Comparison of ENCODE assay signal across 10 cellular contexts in genomic region chr2:128347701-128348504, GRCh38. TPM values are rescaled to one million over a fixed set of nuclear protein-coding genes. Genes with fewer than 3 reads are reported as not detected.
DNase-seq lines count a peak whose midpoint lies in the region; ATAC-seq, FAIRE-seq and TF ChIP-seq lines count a peak whose summit lies in the region.
"Had no signal": no experiment of that assay in that cellular context is flagged by ENCODE, and none has a peak within 500 bp of the region (broad histone marks: within the 10 kb centered on the region; RNA-seq: fewer than 3 reads in every experiment).

No MANE protein-coding gene starts in this region.

- H3K27ac ChIP-seq in A549 = no peak overlapping the region
- H3K27ac ChIP-seq in esophagus muscularis mucosa (replicated peaks in 1 of 4) = peak overlapping the region; percentile 68 to 82 (median 76)
- H3K27ac ChIP-seq in muscle layer of duodenum (ENCODE audit: low read length) = peak overlapping the region; percentile 31

- H3K9me3 ChIP-seq in A549 = no peaks in the 10 kb centered on the region
- H3K9me3 ChIP-seq in esophagus muscularis mucosa = peaks cover 0 to 8% (median 5%) of the 10 kb centered on the region in 4 donors
- H3K9me3 ChIP-seq in muscle layer of duodenum (ENCODE audit: control insufficient read depth in 1 of 2, low read length in 2 of 2) = peaks cover 7 to 11% of the 10 kb centered on the region in 2 donors

- TF ChIP-seq CTCF in A549 (IDR thresholded peaks at IDR 0.05) = no peak
- TF ChIP-seq CTCF in esophagus muscularis mucosa (IDR thresholded peaks at IDR 0.05) = no peak

- H3K4me3 ChIP-seq in A549 = no peak overlapping the region
- no peak overlapping the region for H3K4me3 ChIP-seq in esophagus muscularis mucosa
- H3K4me3 ChIP-seq in muscle layer of duodenum (ENCODE audit: low read depth in 1 of 2, low read length in 2 of 2) = peak overlapping the region in 1 of 2 donors; percentile 6

- no peaks in the 10 kb centered on the region for H3K4me1 Mint-ChIP-seq in activated T-helper 17 cell treated with anti-CD3 and anti-CD28 coated beads, Interleukin-2, amount 50 U/mL, for 72 hours
- H3K4me1 Mint-ChIP-seq: CD4-positive, alpha-beta memory T cell had no signal

- ATAC-seq in A549 (peak; percentile 27 to 45; a peak in 2 of 6 replicates), GM21515 (IDR thresholded peaks at IDR 0.05; ENCODE audit: unreplicated experiment) (no peak)
- no peak for ATAC-seq in activated T-helper 17 cell treated with anti-CD3 and anti-CD28 coated beads, Interleukin-2, amount 50 U/mL, for 72 hours (replicated peaks)

- POLR2A ChIA-PET in A549 (lab: Yijun Ruan, JAX) = no interaction called here

- 69% methylated on average over 16 of the region's 16 CpGs for WGBS in A549 (ENCODE audit: missing lambda C conversion rate)
- WGBS in esophagus muscularis mucosa = 37% methylated on average over 13 of the region's 16 CpGs

- TF ChIP-seq EP300 in A549 (IDR thresholded peaks at IDR 0.05) = no peak
- peak; percentile 57 for TF ChIP-seq EP300 in esophagus muscularis mucosa (IDR thresholded peaks at IDR 0.05)

- H3K9me3 Mint-ChIP-seq in activated T-helper 17 cell treated with anti-CD3 and anti-CD28 coated beads, Interleukin-2, amount 50 U/mL, for 72 hours = peaks cover 7% of the 10 kb centered on the region

- no peaks in the 10 kb centered on the region for H3K27me3 Mint-ChIP-seq in activated T-helper 17 cell treated with anti-CD3 and anti-CD28 coated beads, Interleukin-2, amount 50 U/mL, for 72 hours

- H3K4me1 ChIP-seq in A549 (no peaks in the 10 kb centered on the region), esophagus muscularis mucosa (peaks cover 21 to 38% (median 37%) of the 10 kb centered on the region in 4 donors), muscle layer of duodenum (ENCODE audit: control insufficient read depth in 1 of 2, insufficient read depth in 2 of 2, low read length in 2 of 2) (peaks cover 10 to 16% of the 10 kb centered on the region in 2 donors)

- no peak overlapping the region for H3K27ac Mint-ChIP-seq in activated T-helper 17 cell treated with anti-CD3 and anti-CD28 coated beads, Interleukin-2, amount 50 U/mL, for 72 hours
- H3K27ac Mint-ChIP-seq: T-helper 1 cell treated with Interleukin-12 subunit alpha and Interleukin-12 subunit beta and Interleukin-4 antibody, amounts not matched to agents 30 μg/mL and 1 μg/mL, for 36 hours had no signal

- CTCF ChIA-PET in A549 (lab: Yijun Ruan, JAX) = interaction anchor here (0.6 kb wide), 1 partner anchor 340 kb away, joined by 3 read pairs; no protein-coding TSS in a partner anchor

- H3K27me3 ChIP-seq in esophagus muscularis mucosa (no peaks in the 10 kb centered on the region), muscle layer of duodenum (ENCODE audit: low read depth, low read length) (no peaks in the 10 kb centered on the region)

- TF ChIP-seq POLR2A in A549 (IDR thresholded peaks at IDR 0.05; ENCODE audit: low read length) (no peak), esophagus muscularis mucosa (IDR thresholded peaks at IDR 0.05; ENCODE audit: low read depth) (no peak)

- intact Hi-C loops in esophagus muscularis mucosa (cut with DNase I) = no loop called here

- no peak for DNase-seq in A549 (ENCODE audit: low read depth in 1 of 2, low spot score in 1 of 2)
- DNase-seq in NCI-H345 (lab: John Stamatoyannopoulos, UW) = peak; percentile 45
- DNase-seq in esophagus muscularis mucosa (ENCODE audit: extremely low spot score) = peak; percentile 92
- DNase-seq in stimulated activated CD4-positive, alpha-beta T cell treated with anti-CD3 and anti-CD28 coated beads, Interleukin-4, amount 100 ng/mL, for 1 hour = no peak
- no peak for DNase-seq in NCI-H146 treated with DMSO at 0.1 percent for 48 hours (lab: John Stamatoyannopoulos, UW; ENCODE audit: unreplicated experiment)

- no peak for TF ChIP-seq RAD21 in A549 (conservative IDR thresholded peaks at IDR 0.05 in 1 of 2, IDR thresholded peaks at IDR 0.05 in 1 of 2)

- no peak overlapping the region for H3K4me2 ChIP-seq in A549

- no peak for FAIRE-seq in A549 (lab: Jason Lieb, UNC)

- no peak overlapping the region for H3K4me3 Mint-ChIP-seq in activated T-helper 17 cell treated with anti-CD3 and anti-CD28 coated beads, Interleukin-2, amount 50 U/mL, for 72 hours
- H3K4me3 Mint-ChIP-seq: T-helper 1 cell treated with Interleukin-12 subunit alpha and Interleukin-12 subunit beta and Interleukin-4 antibody, amounts not matched to agents 30 μg/mL and 1 μg/mL, for 36 hours had no signal

- H3K36me3 ChIP-seq in esophagus muscularis mucosa (no peaks in the 10 kb centered on the region), muscle layer of duodenum (ENCODE audit: control insufficient read depth in 1 of 2, insufficient read depth in 2 of 2, low read length in 2 of 2) (no peaks in the 10 kb centered on the region)

- no peaks in the 10 kb centered on the region for H3K36me3 Mint-ChIP-seq in activated T-helper 17 cell treated with anti-CD3 and anti-CD28 coated beads, Interleukin-2, amount 50 U/mL, for 72 hours (ENCODE audit: low read depth)
- H3K36me3 Mint-ChIP-seq: CD4-positive, alpha-beta memory T cell had no signal

TF ChIP-seq in A549, 52 proteins besides CTCF, POLR2A, EP300 and RAD21 (continues in another document):
- no peak for TF ChIP-seq HES2 (IDR thresholded peaks at IDR 0.05)
- TF ChIP-seq ELK1 (IDR thresholded peaks at IDR 0.05; ENCODE audit: low read depth, low read length) = no peak
- TF ChIP-seq ZNF302 (CRISPR knock-in tag; IDR thresholded peaks at IDR 0.05) = no peak
- TF ChIP-seq JUN (IDR thresholded peaks at IDR 0.05) = no peak
- TF ChIP-seq HEYL (CRISPR knock-in tag; IDR thresholded peaks at IDR 0.05) = no peak
- no peak for TF ChIP-seq CBX8 (IDR thresholded peaks at IDR 0.05)
- TF ChIP-seq MAX (IDR thresholded peaks at IDR 0.05) = no peak
- no peak for TF ChIP-seq FOXS1 (CRISPR knock-in tag; IDR thresholded peaks at IDR 0.05)
- TF ChIP-seq HMGXB4 (CRISPR knock-in tag; IDR thresholded peaks at IDR 0.05; ENCODE audit: borderline replicate concordance) = no peak
- TF ChIP-seq ATOH8 (CRISPR knock-in tag; IDR thresholded peaks at IDR 0.05; ENCODE audit: low read depth) = no peak
- TF ChIP-seq TP53 (CRISPR knock-in tag; IDR thresholded peaks at IDR 0.05) = no peak

RNA-seq across cellular contexts. Expression of gene HS6ST1, which starts 29.2 kb away (rescaled TPM):
- polyA plus RNA-seq in A549 (2011; rRNA removed) (3.8 and 5.6 TPM in 2 replicates), A549 (2017; fragmentation: RNase III; extraction: RNeasy Plus Mini Kit Qiagen cat#74134 plus additional on column Dnase treatment) (10.5 to 11.9 TPM (median 11.6 TPM) in 3 replicates)
- polyA plus RNA-seq in A549 (2012; cell fraction: cytosol; rRNA removed) = 5.8 and 9.7 TPM in 2 replicates
- 10.0 and 11.0 TPM in 2 replicates for polyA plus RNA-seq in A549 (2012; cell fraction: nucleus; rRNA removed)
- 6.0 and 6.7 TPM in 2 replicates for polyA minus RNA-seq in A549 (2011; rRNA and poly(A)+ RNA removed)
- total RNA-seq in esophagus muscularis mucosa = 10 to 100 TPM; 17.4 to 62.2 (median 38.5) TPM
- total RNA-seq in activated T-helper 17 cell treated with anti-CD3 and anti-CD28 coated beads, Interleukin-2, amount 50 U/mL, for 72 hours = 1 to 10 TPM; 3.8 to 7.8 TPM

Comparison
In these comparisons a context has a peak if more than half of its experiments do, and no peak if none do; other contexts are left out.
1. ATAC-seq: peak in A549 (2 of 2); none in GM21515 (single experiment) and activated T-helper 17 cell treated with anti-CD3 and anti-CD28 coated beads, Interleukin-2, amount 50 U/mL, for 72 hours (single experiment).
2. DNase-seq: peak in NCI-H345 (single experiment) and esophagus muscularis mucosa (single experiment); none in A549 (0 of 2), stimulated activated CD4-positive, alpha-beta T cell treated with anti-CD3 and anti-CD28 coated beads, Interleukin-4, amount 100 ng/mL, for 1 hour (single experiment) and NCI-H146 treated with DMSO at 0.1 percent for 48 hours (single experiment).
3. H3K27ac ChIP-seq: peak in esophagus muscularis mucosa (4 of 4) and muscle layer of duodenum (single experiment); none in A549 (0 of 2).